ENCODE assay signal across 1 cellular context in genomic region chr5:78566747-78567449, GRCh38.
A peak's percentile ranks its signal among the peaks of the same experiment; 100 is the strongest.
TF ChIP-seq lines count a peak whose summit lies in the region.

No MANE protein-coding gene starts in this region.

TF ChIP-seq in K562, 482 proteins besides CTCF, POLR2A, EP300 and RAD21 (continued from another document):
- peak; percentile 29; the same call in 1 of the 2 replicates for TF ChIP-seq JUND (IDR thresholded peaks at IDR 0.05; ENCODE audit: borderline replicate concordance, low read depth, low read length)
- TF ChIP-seq JUND (tag; IDR thresholded peaks at IDR 0.05; ENCODE audit: borderline replicate concordance, low read depth, low read length): 0 out of 3 replicates have a peak, but pooled peaks have one; percentile 33
- TF ChIP-seq GATAD2B (IDR thresholded peaks at IDR 0.05; ENCODE audit: borderline replicate concordance): 0 out of 2 replicates have a peak, but pooled peaks have one; percentile 34
- TF ChIP-seq ARNT (IDR thresholded peaks at IDR 0.05): no peak
- TF ChIP-seq, protein P1, sequence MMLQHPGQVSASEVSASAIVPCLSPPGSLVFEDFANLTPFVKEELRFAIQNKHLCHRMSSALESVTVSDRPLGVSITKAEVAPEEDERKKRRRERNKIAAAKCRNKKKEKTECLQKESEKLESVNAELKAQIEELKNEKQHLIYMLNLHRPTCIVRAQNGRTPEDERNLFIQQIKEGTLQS (IDR thresholded peaks at IDR 0.05): peak; percentile 75
- TF ChIP-seq, protein P1 (CRISPR knock-in tag; conservative IDR thresholded peaks at IDR 0.05): no peak
- 0 out of 2 replicates have a peak, but pooled peaks have one; percentile 7 for TF ChIP-seq CBFA2T3 (IDR thresholded peaks at IDR 0.05)
- TF ChIP-seq DPF2 (IDR thresholded peaks at IDR 0.05): peak; percentile 45; the same call in 1 of the 2 replicates
- peak; percentile 63 for TF ChIP-seq ARID1B (IDR thresholded peaks at IDR 0.05)
- 0 out of 2 replicates have a peak, but pooled peaks have one; percentile 22 for TF ChIP-seq SMARCA4 (IDR thresholded peaks at IDR 0.05)
- 0 out of 2 replicates have a peak, but pooled peaks have one; percentile 21 for TF ChIP-seq MYBL2 (IDR thresholded peaks at IDR 0.05; ENCODE audit: low read depth)
- TF ChIP-seq MYBL2 (CRISPR knock-in tag; IDR thresholded peaks at IDR 0.05; ENCODE audit: borderline replicate concordance): no peak
- 0 out of 2 replicates have a peak, but pooled peaks have one; percentile 17 for TF ChIP-seq ADNP (tag; IDR thresholded peaks at IDR 0.05)
- no peak for TF ChIP-seq NBN (IDR thresholded peaks at IDR 0.05; ENCODE audit: low read depth)
